Comparison of ENCODE assay signal across 7 cellular contexts in the genomic region with DNA sequence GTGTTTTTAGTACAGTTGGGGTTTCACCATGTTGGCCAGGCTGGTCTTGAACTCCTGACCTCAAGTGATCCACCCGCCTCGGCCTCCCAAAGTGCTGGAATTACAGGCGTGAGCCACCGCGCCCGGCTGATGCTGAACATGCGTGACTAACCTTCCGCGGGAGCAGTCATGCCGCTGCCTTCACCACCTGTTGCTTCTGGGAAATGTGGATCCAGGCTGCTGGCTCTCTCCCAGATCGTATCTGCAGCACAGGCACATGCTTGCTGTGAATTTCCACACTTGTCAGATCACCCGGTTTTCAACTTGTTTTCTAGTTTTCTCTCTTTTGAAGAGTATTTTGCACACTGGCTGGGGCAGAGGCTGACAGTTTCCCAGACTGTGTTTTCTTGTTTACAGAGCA.
DNase-seq lines count a peak whose midpoint lies in the region; ATAC-seq and TF ChIP-seq lines count a peak whose summit lies in the region.
"Not testable (repeated sequence)": the region's sequence is repeated elsewhere in the genome, so short reads cannot be mapped to it uniquely, and the experiment has no call there.

No MANE protein-coding gene starts in this region.

- H3K4me3 ChIP-seq in ascending aorta; choroid plexus epithelial cell (ENCODE audit: low read depth, low read length); right lobe of liver: not testable (repeated sequence)

- not testable (repeated sequence) for TF ChIP-seq POLR2A in right lobe of liver (IDR thresholded peaks at IDR 0.05)

- H3K4me1 ChIP-seq in ascending aorta (peaks cover 4 to 17% of the 10 kb centered on the region in 2 donors), right lobe of liver (peaks cover 0 to 33% (median 13%) of the 10 kb centered on the region in 4 donors)

- H3K27ac ChIP-seq in ascending aorta = peak overlapping the region; percentile 7 to 67
- not testable (repeated sequence) for H3K27ac ChIP-seq in right lobe of liver

- TF ChIP-seq CTCF in ascending aorta (IDR thresholded peaks at IDR 0.05); choroid plexus epithelial cell (conservative IDR thresholded peaks at IDR 0.05; ENCODE audit: low read depth, low read length); right lobe of liver (IDR thresholded peaks at IDR 0.05): not testable (repeated sequence)

- not testable (repeated sequence) for H3K9me3 ChIP-seq in ascending aorta, right lobe of liver

- intact Hi-C loops in ascending aorta (cut with DNase I) (loop anchor here (5.0 kb wide), 1 partner anchor 94 kb away; no protein-coding TSS in a partner anchor), right lobe of liver (cut with DNase I) (loop anchor here in 1 of 2 donors (10.0 kb wide), 1 partner anchor 86 kb away; no protein-coding TSS in a partner anchor)

- H3K36me3 ChIP-seq in ascending aorta, right lobe of liver: not testable (repeated sequence)

- not testable (repeated sequence) for H3K27me3 ChIP-seq in ascending aorta, right lobe of liver

- WGBS in right lobe of liver (ENCODE audit: insufficient coverage, low coverage, low lambda C conversion rate, missing lambda C conversion rate) = 21% methylated on average over 3 of the region's 12 CpGs

- peak; percentile 51 for DNase-seq in DMS 273 (lab: John Stamatoyannopoulos, UW; ENCODE audit: unreplicated experiment)
- peak; percentile 42 for DNase-seq in M059J (ENCODE audit: low read depth)
- not testable (repeated sequence) for DNase-seq in ascending aorta (ENCODE audit: low spot score in 2 of 2)
- peak; percentile 59 for DNase-seq in choroid plexus epithelial cell (ENCODE audit: low read depth)
- peak; percentile 82 for DNase-seq in glomerular visceral epithelial cell (ENCODE audit: extremely low spot score)
- peak; percentile 65 to 71 (median 69) for DNase-seq in right lobe of liver
- DNase-seq in renal cortical epithelial cell (ENCODE audit: low read depth) = peak; percentile 60

- ATAC-seq in right lobe of liver = peak; percentile 20 to 54 (median 40)
